1 cellular context compared by ENCODE assay signal in genomic region chr2:38508311-38509039, GRCh38.
A peak's percentile ranks its signal among the peaks of the same experiment; 100 is the strongest.
TF ChIP-seq lines count a peak whose summit lies in the region.

No MANE protein-coding gene starts in this region.

TF ChIP-seq in HepG2, 621 proteins besides CTCF, POLR2A, EP300 and RAD21 (continued from another document and continues in another):
- TF ChIP-seq NRL (CRISPR knock-in tag; IDR thresholded peaks at IDR 0.05; ENCODE audit: borderline replicate concordance) (no peak), ZNF558 (CRISPR knock-in tag; IDR thresholded peaks at IDR 0.05; ENCODE audit: borderline replicate concordance) (no peak), ZNF18 (CRISPR knock-in tag; IDR thresholded peaks at IDR 0.05; ENCODE audit: insufficient replicate concordance) (no peak), KLF15 (CRISPR knock-in tag; IDR thresholded peaks at IDR 0.05; ENCODE audit: borderline replicate concordance) (no peak), ZBTB14 (CRISPR knock-in tag; IDR thresholded peaks at IDR 0.05) (no peak), ZFX (CRISPR knock-in tag; IDR thresholded peaks at IDR 0.05; ENCODE audit: low read depth) (peak; percentile 50; the same call in 1 of the 2 replicates), ARNT2 (CRISPR knock-in tag; IDR thresholded peaks at IDR 0.05; ENCODE audit: low read depth) (peak; percentile 71), ZNF644 (CRISPR knock-in tag; IDR thresholded peaks at IDR 0.05; ENCODE audit: low read depth) (peak; percentile 69; the same call in 1 of the 2 replicates), DMAP1 (CRISPR knock-in tag; IDR thresholded peaks at IDR 0.05) (0 out of 2 replicates have a peak, but pooled peaks have one; percentile 39), HOXA9 (CRISPR knock-in tag; IDR thresholded peaks at IDR 0.05; ENCODE audit: borderline replicate concordance) (no peak; the same call in 1 of the 2 replicates), SNAPC2 (CRISPR knock-in tag; IDR thresholded peaks at IDR 0.05) (peak; percentile 72; the same call in 1 of the 2 replicates), HOXD1 (CRISPR knock-in tag; IDR thresholded peaks at IDR 0.05) (no peak), ZNF83 (CRISPR knock-in tag; IDR thresholded peaks at IDR 0.05; ENCODE audit: borderline replicate concordance) (no peak), RARA (CRISPR knock-in tag; IDR thresholded peaks at IDR 0.05) (peak; percentile 71), HNF1A (IDR thresholded peaks at IDR 0.05; ENCODE audit: low read depth) (no peak), HNF1A (CRISPR knock-in tag; IDR thresholded peaks at IDR 0.05; ENCODE audit: borderline replicate concordance) (no peak), ZNF382 (CRISPR knock-in tag; IDR thresholded peaks at IDR 0.05; ENCODE audit: borderline replicate concordance) (no peak), NFATC3 (CRISPR knock-in tag; IDR thresholded peaks at IDR 0.05) (no peak), DR1 (CRISPR knock-in tag; IDR thresholded peaks at IDR 0.05) (no peak), GMEB2 (CRISPR knock-in tag; IDR thresholded peaks at IDR 0.05; ENCODE audit: low read depth) (no peak), ZNF652 (CRISPR knock-in tag; IDR thresholded peaks at IDR 0.05; ENCODE audit: borderline replicate concordance, low read depth) (peak; percentile 59; the same call in 1 of the 2 replicates), ZFAT (CRISPR knock-in tag; conservative IDR thresholded peaks at IDR 0.05) (no peak), MAZ (IDR thresholded peaks at IDR 0.05; ENCODE audit: borderline replicate concordance, low read depth, low read length) (no peak), MAZ (CRISPR knock-in tag; IDR thresholded peaks at IDR 0.05; ENCODE audit: low read depth) (no peak), ZNF749 (CRISPR knock-in tag; IDR thresholded peaks at IDR 0.05; ENCODE audit: borderline replicate concordance) (no peak), ZC3H4 (CRISPR knock-in tag; IDR thresholded peaks at IDR 0.05; ENCODE audit: borderline replicate concordance) (no peak), ZNF598 (CRISPR knock-in tag; IDR thresholded peaks at IDR 0.05; ENCODE audit: borderline replicate concordance) (peak; percentile 51; the same call in 1 of the 2 replicates), ATF3 (CRISPR knock-in tag; IDR thresholded peaks at IDR 0.05) (no peak), CENPT (CRISPR knock-in tag; IDR thresholded peaks at IDR 0.05; ENCODE audit: low read depth) (no peak), ZNF850 (CRISPR knock-in tag; conservative IDR thresholded peaks at IDR 0.05) (no peak), ARNT (IDR thresholded peaks at IDR 0.05) (no peak), ZNF800 (CRISPR knock-in tag; IDR thresholded peaks at IDR 0.05) (peak; percentile 80; the same call in 1 of the 2 replicates), ZSCAN9 (CRISPR knock-in tag; IDR thresholded peaks at IDR 0.05; ENCODE audit: borderline replicate concordance) (peak; percentile 94), ZNF280D (CRISPR knock-in tag; IDR thresholded peaks at IDR 0.05) (0 out of 2 replicates have a peak, but pooled peaks have one; percentile 30), ZNF589 (CRISPR knock-in tag; conservative IDR thresholded peaks at IDR 0.05) (0 out of 2 replicates have a peak, but pooled peaks have one; percentile 31), ZSCAN21 (CRISPR knock-in tag; IDR thresholded peaks at IDR 0.05; ENCODE audit: borderline replicate concordance) (no peak), ZSCAN29 (CRISPR knock-in tag; conservative IDR thresholded peaks at IDR 0.05) (no peak), FOXK1 (CRISPR knock-in tag; IDR thresholded peaks at IDR 0.05; ENCODE audit: borderline replicate concordance, low read depth) (peak; percentile 74; the same call in 1 of the 2 replicates), FOXO4 (CRISPR knock-in tag; conservative IDR thresholded peaks at IDR 0.05) (no peak), KMT2B (CRISPR knock-in tag; IDR thresholded peaks at IDR 0.05) (peak; percentile 63), ARID4A (CRISPR knock-in tag; IDR thresholded peaks at IDR 0.05; ENCODE audit: borderline replicate concordance) (no peak; the same call in 1 of the 2 replicates), KDM2A (CRISPR knock-in tag; IDR thresholded peaks at IDR 0.05; ENCODE audit: borderline replicate concordance, low read depth) (peak; percentile 63; the same call in 1 of the 2 replicates), ZNF136 (CRISPR knock-in tag; IDR thresholded peaks at IDR 0.05; ENCODE audit: low read depth) (peak; percentile 76; the same call in 1 of the 2 replicates)
